30 cellular contexts compared by ENCODE assay signal in genomic region chr2:109439897-109440506, GRCh38.
A peak's percentile ranks its signal among the peaks of the same experiment; 100 is the strongest.
DNase-seq lines count a peak whose midpoint lies in the region; ATAC-seq, FAIRE-seq and TF ChIP-seq lines count a peak whose summit lies in the region.
"Had no signal": no experiment of that assay in that cellular context is flagged by ENCODE, and none has a peak within 500 bp of the region (broad histone marks: within the 10 kb centered on the region; RNA-seq: fewer than 3 reads in every experiment).

No MANE protein-coding gene starts in this region.

- TF ChIP-seq CTCF in right atrium auricular region (IDR thresholded peaks at IDR 0.05) (no peak), endodermal cell (conservative IDR thresholded peaks at IDR 0.05) (no peak), osteocyte (IDR thresholded peaks at IDR 0.05) (no peak)

- no peak overlapping the region for H3K9ac ChIP-seq in endodermal cell (ENCODE audit: extremely low read depth, low read length, poor library complexity, severe bottlenecking)

- WGBS in endodermal cell (ENCODE audit: insufficient coverage in 1 of 2, insufficient read length in 1 of 2), 2 experiments, result 82 to 91% methylated on average over 9 of the region's 9 CpGs

- H3K4me1 ChIP-seq in right atrium auricular region, result peaks cover 0 to 32% of the 10 kb centered on the region in 2 donors
- H3K4me1 ChIP-seq in endodermal cell (ENCODE audit: control insufficient read depth, insufficient read depth, low read length), result no peaks in the 10 kb centered on the region
- H3K4me1 ChIP-seq: Peyer's patch, spleen, uterus had no signal

- H3K36me3 ChIP-seq in right atrium auricular region, result no peaks in the 10 kb centered on the region
- no peaks in the 10 kb centered on the region for H3K36me3 ChIP-seq in endodermal cell (ENCODE audit: control insufficient read depth, insufficient read depth, low read length)
- H3K36me3 ChIP-seq: cardiac muscle cell, ovary, Peyer's patch, uterus had no signal

- no peaks in the 10 kb centered on the region for H3K27me3 ChIP-seq in right atrium auricular region
- H3K27me3 ChIP-seq in endodermal cell (ENCODE audit: control insufficient read depth, insufficient read depth, low read length, poor library complexity, severe bottlenecking), result no peaks in the 10 kb centered on the region
- H3K27me3 ChIP-seq: cardiac muscle cell, ovary, Peyer's patch, SJSA1, spleen, uterus had no signal

- no peaks in the 10 kb centered on the region for H3K27me3 Mint-ChIP-seq in endodermal cell (ENCODE audit: insufficient read depth)
- no peaks in the 10 kb centered on the region for H3K27me3 Mint-ChIP-seq in osteocyte (ENCODE audit: unreplicated experiment)
- peaks cover 9% of the 10 kb centered on the region for H3K27me3 Mint-ChIP-seq in stimulated activated memory B cell treated with anti-CD40 and anti-IgM and Interleukin-4, amounts not matched to agents 10 μg/mL and 1 μg/mL and 100 μg/mL, for 72 hours
- H3K27me3 Mint-ChIP-seq: activated CD4-positive, alpha-beta memory T cell treated with anti-CD3 and anti-CD28 coated beads for 36 hours had no signal

- TF ChIP-seq POLR2A in GM12891 (IDR thresholded peaks at IDR 0.05; ENCODE audit: low read depth, low read length), result no peak

- no peak overlapping the region for H3K27ac Mint-ChIP-seq in endodermal cell
- peak overlapping the region; percentile 96 for H3K27ac Mint-ChIP-seq in osteocyte (ENCODE audit: unreplicated experiment)
- no peak overlapping the region for H3K27ac Mint-ChIP-seq in stimulated activated memory B cell treated with anti-CD40 and anti-IgM and Interleukin-4, amounts not matched to agents 10 μg/mL and 1 μg/mL and 100 μg/mL, for 72 hours
- H3K27ac Mint-ChIP-seq: activated CD4-positive, alpha-beta memory T cell treated with anti-CD3 and anti-CD28 coated beads for 36 hours; activated naive CD4-positive, alpha-beta T cell treated with anti-CD3 and anti-CD28 coated beads for 36 hours; activated T-helper 1 cell treated with anti-CD3 and anti-CD28 coated beads, Interleukin-12 subunit alpha, Interleukin-12 subunit beta, Interleukin-2, Interleukin-4 antibody, amounts not matched to agents 30 ng/mL and 10 ng/mL and 1 ng/mL, durations not matched to agents 14 hours and 24 hours and 36 hours; CD8-positive, alpha-beta T cell; natural killer cell treated with Interleukin-12 subunit alpha and Interleukin-12 subunit beta and Interleukin-15 and Interleukin-18, amount 100 ng/mL, for 72 hours had no signal

- no peak for FAIRE-seq in GM12891 (lab: Jason Lieb, UNC)
- FAIRE-seq: A204.1, endothelial cell of umbilical vein had no signal

- H3K9me3 Mint-ChIP-seq in endodermal cell (peaks cover 38% of the 10 kb centered on the region), osteocyte (ENCODE audit: unreplicated experiment) (peaks cover 39% of the 10 kb centered on the region)
- peaks cover 27% of the 10 kb centered on the region for H3K9me3 Mint-ChIP-seq in stimulated activated memory B cell treated with anti-CD40 and anti-IgM and Interleukin-4, amounts not matched to agents 10 μg/mL and 1 μg/mL and 100 μg/mL, for 72 hours

- H3K9me3 ChIP-seq in right atrium auricular region (peaks cover 0 to 33% of the 10 kb centered on the region in 2 donors), endodermal cell (ENCODE audit: control insufficient read depth, low read length) (peaks cover 28% of the 10 kb centered on the region)
- H3K9me3 ChIP-seq: ovary, SJSA1 had no signal

- peaks cover 9% of the 10 kb centered on the region for H3K36me3 Mint-ChIP-seq in endodermal cell (ENCODE audit: low read depth)
- H3K36me3 Mint-ChIP-seq in osteocyte (ENCODE audit: unreplicated experiment), result peaks cover 71% of the 10 kb centered on the region
- peaks cover 6% of the 10 kb centered on the region for H3K36me3 Mint-ChIP-seq in stimulated activated memory B cell treated with anti-CD40 and anti-IgM and Interleukin-4, amounts not matched to agents 10 μg/mL and 1 μg/mL and 100 μg/mL, for 72 hours

- peaks cover 29% of the 10 kb centered on the region for H3K4me1 Mint-ChIP-seq in endodermal cell
- peaks cover 61% of the 10 kb centered on the region for H3K4me1 Mint-ChIP-seq in osteocyte (ENCODE audit: unreplicated experiment)
- no peaks in the 10 kb centered on the region for H3K4me1 Mint-ChIP-seq in stimulated activated memory B cell treated with anti-CD40 and anti-IgM and Interleukin-4, amounts not matched to agents 10 μg/mL and 1 μg/mL and 100 μg/mL, for 72 hours

- H3K27ac ChIP-seq in right atrium auricular region (no peak overlapping the region), endodermal cell (ENCODE audit: low read depth, low read length) (peak overlapping the region; percentile 40)
- H3K27ac ChIP-seq: cardiac muscle cell, ovary, Peyer's patch, SJSA1, spleen, uterus had no signal

- H3K4me3 ChIP-seq in right atrium auricular region (no peak overlapping the region), endodermal cell (ENCODE audit: low read length) (no peak overlapping the region)
- H3K4me3 ChIP-seq: cardiac muscle cell, ovary, Peyer's patch, SJSA1, spleen, uterus had no signal

- DNase-seq in cardiac septum (ENCODE audit: low spot score) (peak; percentile 44), right atrium auricular region (ENCODE audit: low spot score) (no peak), endodermal cell (peak; percentile 43), osteocyte (ENCODE audit: extremely low spot score, unreplicated experiment) (no peak), AG20443 (ENCODE audit: low spot score) (no peak), GM12891 (ENCODE audit: insufficient read length, low spot score) (no peak), NCI-H774 (lab: John Stamatoyannopoulos, UW) (no peak)
- DNase-seq: activated CD4-positive, alpha-beta memory T cell treated with anti-CD3 and anti-CD28 coated beads for 36 hours; activated CD4-positive, CD25-positive, alpha-beta regulatory T cell treated with anti-CD3 and anti-CD28 coated beads, Interleukin-2, amount 50 U/mL, for 72 hours; activated CD8-positive, alpha-beta memory T cell treated with anti-CD3 and anti-CD28 coated beads, Interleukin-2, amount 50 U/mL, for 4 hours; activated naive CD4-positive, alpha-beta T cell treated with anti-CD3 and anti-CD28 coated beads for 36 hours; AML-193; amniotic stem cell; CD8-positive, alpha-beta T cell; H7; left ventricle myocardium superior; NCI-H1092; NCI-H187 treated with DMSO at 0.1 percent for 48 hours; NCI-H526 treated with DMSO at 0.1 percent for 48 hours; ovary; spleen had no signal

- H3K4me3 Mint-ChIP-seq in endodermal cell (no peak overlapping the region), osteocyte (ENCODE audit: unreplicated experiment) (no peak overlapping the region)
- no peak overlapping the region for H3K4me3 Mint-ChIP-seq in stimulated activated memory B cell treated with anti-CD40 and anti-IgM and Interleukin-4, amounts not matched to agents 10 μg/mL and 1 μg/mL and 100 μg/mL, for 72 hours
- H3K4me3 Mint-ChIP-seq: activated CD4-positive, alpha-beta memory T cell treated with anti-CD3 and anti-CD28 coated beads for 36 hours; activated naive CD4-positive, alpha-beta T cell treated with anti-CD3 and anti-CD28 coated beads for 36 hours; activated T-helper 1 cell treated with anti-CD3 and anti-CD28 coated beads, Interleukin-12 subunit alpha, Interleukin-12 subunit beta, Interleukin-2, Interleukin-4 antibody, amounts not matched to agents 30 ng/mL and 10 ng/mL and 1 ng/mL, durations not matched to agents 14 hours and 24 hours and 36 hours; CD8-positive, alpha-beta T cell; natural killer cell treated with Interleukin-12 subunit alpha and Interleukin-12 subunit beta and Interleukin-15 and Interleukin-18, amount 100 ng/mL, for 72 hours had no signal

- ATAC-seq in stimulated activated memory B cell treated with anti-CD40 and anti-IgM and Interleukin-4, amounts not matched to agents 10 μg/mL and 1 μg/mL and 100 μg/mL, for 72 hours, result no peak
- ATAC-seq: CD8-positive, alpha-beta T cell; left ventricle myocardium superior; natural killer cell treated with Interleukin-12 subunit alpha and Interleukin-12 subunit beta and Interleukin-15 and Interleukin-18, amount 100 ng/mL, for 72 hours had no signal

- intact Hi-C loops in cardiac septum (cut with DNase I), result no loop called here

TF ChIP-seq in GM12891, 5 proteins besides CTCF, POLR2A, EP300 and RAD21:
- no peak for TF ChIP-seq TAF1 (IDR thresholded peaks at IDR 0.05; ENCODE audit: low read depth, low read length)
- no peak for TF ChIP-seq POU2F2 (IDR thresholded peaks at IDR 0.05; ENCODE audit: low read depth, low read length)
- TF ChIP-seq PAX5 (IDR thresholded peaks at IDR 0.05; ENCODE audit: insufficient read depth, low read length, severe bottlenecking), result no peak
- no peak for TF ChIP-seq POLR2AphosphoS5 (IDR thresholded peaks at IDR 0.05; ENCODE audit: low read depth, low read length)
- TF ChIP-seq SPI1 (IDR thresholded peaks at IDR 0.05; ENCODE audit: low read depth, low read length), result no peak

Comparison
In these comparisons a context has a peak if more than half of its experiments do, and no peak if none do; other contexts are left out.
1. DNase-seq: peak in cardiac septum (single experiment) and endodermal cell (single experiment); none in right atrium auricular region (single experiment), osteocyte (single experiment), AG20443 (single experiment), GM12891 (single experiment) and NCI-H774 (single experiment).